In genomic region chr11:46336781-46337180, GRCh38 we compare ENCODE assay signal across 1 cellular context.
TF ChIP-seq lines count a peak whose summit lies in the region.

No MANE protein-coding gene starts in this region.

TF ChIP-seq in K562, 482 proteins besides CTCF, POLR2A, EP300 and RAD21 (continued from another document):
- TF ChIP-seq, protein P1, sequence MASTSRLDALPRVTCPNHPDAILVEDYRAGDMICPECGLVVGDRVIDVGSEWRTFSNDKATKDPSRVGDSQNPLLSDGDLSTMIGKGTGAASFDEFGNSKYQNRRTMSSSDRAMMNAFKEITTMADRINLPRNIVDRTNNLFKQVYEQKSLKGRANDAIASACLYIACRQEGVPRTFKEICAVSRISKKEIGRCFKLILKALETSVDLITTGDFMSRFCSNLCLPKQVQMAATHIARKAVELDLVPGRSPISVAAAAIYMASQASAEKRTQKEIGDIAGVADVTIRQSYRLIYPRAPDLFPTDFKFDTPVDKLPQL (IDR thresholded peaks at IDR 0.05; ENCODE audit: extremely low read depth, insufficient read length): no peak
- TF ChIP-seq ETV6 (IDR thresholded peaks at IDR 0.05; ENCODE audit: borderline replicate concordance in 1 of 2, low read depth in 2 of 2, low read length in 1 of 2): 0 out of 4 replicates have a peak, but pooled peaks of 1 of the 2 experiments have one; percentile 46
- TF ChIP-seq ETV6 (CRISPR knock-in tag; IDR thresholded peaks at IDR 0.05; ENCODE audit: borderline replicate concordance): no peak
- TF ChIP-seq, protein P2, sequence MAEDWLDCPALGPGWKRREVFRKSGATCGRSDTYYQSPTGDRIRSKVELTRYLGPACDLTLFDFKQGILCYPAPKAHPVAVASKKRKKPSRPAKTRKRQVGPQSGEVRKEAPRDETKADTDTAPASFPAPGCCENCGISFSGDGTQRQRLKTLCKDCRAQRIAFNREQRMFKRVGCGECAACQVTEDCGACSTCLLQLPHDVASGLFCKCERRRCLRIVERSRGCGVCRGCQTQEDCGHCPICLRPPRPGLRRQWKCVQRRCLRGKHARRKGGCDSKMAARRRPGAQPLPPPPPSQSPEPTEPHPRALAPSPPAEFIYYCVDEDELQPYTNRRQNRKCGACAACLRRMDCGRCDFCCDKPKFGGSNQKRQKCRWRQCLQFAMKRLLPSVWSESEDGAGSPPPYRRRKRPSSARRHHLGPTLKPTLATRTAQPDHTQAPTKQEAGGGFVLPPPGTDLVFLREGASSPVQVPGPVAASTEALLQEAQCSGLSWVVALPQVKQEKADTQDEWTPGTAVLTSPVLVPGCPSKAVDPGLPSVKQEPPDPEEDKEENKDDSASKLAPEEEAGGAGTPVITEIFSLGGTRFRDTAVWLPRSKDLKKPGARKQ (CRISPR knock-in tag; IDR thresholded peaks at IDR 0.05): no peak
- TF ChIP-seq ZNF143 (CRISPR knock-in tag; IDR thresholded peaks at IDR 0.05): no peak
- no peak for TF ChIP-seq FUS (optimal IDR thresholded peaks at IDR 0.05; ENCODE audit: low read depth, low read length)
- 0 out of 2 replicates have a peak, but pooled peaks have one; percentile 31 for TF ChIP-seq PML (IDR thresholded peaks at IDR 0.05; ENCODE audit: low read length)
- TF ChIP-seq KDM5B (IDR thresholded peaks at IDR 0.05; ENCODE audit: insufficient replicate concordance, low read depth, low read length): no peak
- TF ChIP-seq TCFL5 (CRISPR knock-in tag; conservative IDR thresholded peaks at IDR 0.05): no peak
- TF ChIP-seq MAX (CRISPR knock-in tag; IDR thresholded peaks at IDR 0.05): peak; percentile 36; the same call in 1 of the 2 replicates
- peak; percentile 83 for TF ChIP-seq TCF3 (CRISPR knock-in tag; IDR thresholded peaks at IDR 0.05)
- no peak for TF ChIP-seq MAFK (IDR thresholded peaks at IDR 0.05; ENCODE audit: low read length)
- no peak for TF ChIP-seq NR2C2 (CRISPR knock-in tag; IDR thresholded peaks at IDR 0.05)
- peak; percentile 55; the same call in 1 of the 2 replicates for TF ChIP-seq NR2C2 (tag; IDR thresholded peaks at IDR 0.05)
- TF ChIP-seq ZFPM2 (CRISPR knock-in tag; IDR thresholded peaks at IDR 0.05): no peak
- TF ChIP-seq, protein P3, sequence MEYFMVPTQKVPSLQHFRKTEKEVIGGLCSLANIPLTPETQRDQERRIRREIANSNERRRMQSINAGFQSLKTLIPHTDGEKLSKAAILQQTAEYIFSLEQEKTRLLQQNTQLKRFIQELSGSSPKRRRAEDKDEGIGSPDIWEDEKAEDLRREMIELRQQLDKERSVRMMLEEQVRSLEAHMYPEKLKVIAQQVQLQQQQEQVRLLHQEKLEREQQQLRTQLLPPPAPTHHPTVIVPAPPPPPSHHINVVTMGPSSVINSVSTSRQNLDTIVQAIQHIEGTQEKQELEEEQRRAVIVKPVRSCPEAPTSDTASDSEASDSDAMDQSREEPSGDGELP (CRISPR knock-in tag; IDR thresholded peaks at IDR 0.05; ENCODE audit: borderline replicate concordance): peak; percentile 20; the same call in 1 of the 2 replicates
- TF ChIP-seq ZNF347 (CRISPR knock-in tag; IDR thresholded peaks at IDR 0.05; ENCODE audit: low read depth): no peak
- TF ChIP-seq, protein P4, sequence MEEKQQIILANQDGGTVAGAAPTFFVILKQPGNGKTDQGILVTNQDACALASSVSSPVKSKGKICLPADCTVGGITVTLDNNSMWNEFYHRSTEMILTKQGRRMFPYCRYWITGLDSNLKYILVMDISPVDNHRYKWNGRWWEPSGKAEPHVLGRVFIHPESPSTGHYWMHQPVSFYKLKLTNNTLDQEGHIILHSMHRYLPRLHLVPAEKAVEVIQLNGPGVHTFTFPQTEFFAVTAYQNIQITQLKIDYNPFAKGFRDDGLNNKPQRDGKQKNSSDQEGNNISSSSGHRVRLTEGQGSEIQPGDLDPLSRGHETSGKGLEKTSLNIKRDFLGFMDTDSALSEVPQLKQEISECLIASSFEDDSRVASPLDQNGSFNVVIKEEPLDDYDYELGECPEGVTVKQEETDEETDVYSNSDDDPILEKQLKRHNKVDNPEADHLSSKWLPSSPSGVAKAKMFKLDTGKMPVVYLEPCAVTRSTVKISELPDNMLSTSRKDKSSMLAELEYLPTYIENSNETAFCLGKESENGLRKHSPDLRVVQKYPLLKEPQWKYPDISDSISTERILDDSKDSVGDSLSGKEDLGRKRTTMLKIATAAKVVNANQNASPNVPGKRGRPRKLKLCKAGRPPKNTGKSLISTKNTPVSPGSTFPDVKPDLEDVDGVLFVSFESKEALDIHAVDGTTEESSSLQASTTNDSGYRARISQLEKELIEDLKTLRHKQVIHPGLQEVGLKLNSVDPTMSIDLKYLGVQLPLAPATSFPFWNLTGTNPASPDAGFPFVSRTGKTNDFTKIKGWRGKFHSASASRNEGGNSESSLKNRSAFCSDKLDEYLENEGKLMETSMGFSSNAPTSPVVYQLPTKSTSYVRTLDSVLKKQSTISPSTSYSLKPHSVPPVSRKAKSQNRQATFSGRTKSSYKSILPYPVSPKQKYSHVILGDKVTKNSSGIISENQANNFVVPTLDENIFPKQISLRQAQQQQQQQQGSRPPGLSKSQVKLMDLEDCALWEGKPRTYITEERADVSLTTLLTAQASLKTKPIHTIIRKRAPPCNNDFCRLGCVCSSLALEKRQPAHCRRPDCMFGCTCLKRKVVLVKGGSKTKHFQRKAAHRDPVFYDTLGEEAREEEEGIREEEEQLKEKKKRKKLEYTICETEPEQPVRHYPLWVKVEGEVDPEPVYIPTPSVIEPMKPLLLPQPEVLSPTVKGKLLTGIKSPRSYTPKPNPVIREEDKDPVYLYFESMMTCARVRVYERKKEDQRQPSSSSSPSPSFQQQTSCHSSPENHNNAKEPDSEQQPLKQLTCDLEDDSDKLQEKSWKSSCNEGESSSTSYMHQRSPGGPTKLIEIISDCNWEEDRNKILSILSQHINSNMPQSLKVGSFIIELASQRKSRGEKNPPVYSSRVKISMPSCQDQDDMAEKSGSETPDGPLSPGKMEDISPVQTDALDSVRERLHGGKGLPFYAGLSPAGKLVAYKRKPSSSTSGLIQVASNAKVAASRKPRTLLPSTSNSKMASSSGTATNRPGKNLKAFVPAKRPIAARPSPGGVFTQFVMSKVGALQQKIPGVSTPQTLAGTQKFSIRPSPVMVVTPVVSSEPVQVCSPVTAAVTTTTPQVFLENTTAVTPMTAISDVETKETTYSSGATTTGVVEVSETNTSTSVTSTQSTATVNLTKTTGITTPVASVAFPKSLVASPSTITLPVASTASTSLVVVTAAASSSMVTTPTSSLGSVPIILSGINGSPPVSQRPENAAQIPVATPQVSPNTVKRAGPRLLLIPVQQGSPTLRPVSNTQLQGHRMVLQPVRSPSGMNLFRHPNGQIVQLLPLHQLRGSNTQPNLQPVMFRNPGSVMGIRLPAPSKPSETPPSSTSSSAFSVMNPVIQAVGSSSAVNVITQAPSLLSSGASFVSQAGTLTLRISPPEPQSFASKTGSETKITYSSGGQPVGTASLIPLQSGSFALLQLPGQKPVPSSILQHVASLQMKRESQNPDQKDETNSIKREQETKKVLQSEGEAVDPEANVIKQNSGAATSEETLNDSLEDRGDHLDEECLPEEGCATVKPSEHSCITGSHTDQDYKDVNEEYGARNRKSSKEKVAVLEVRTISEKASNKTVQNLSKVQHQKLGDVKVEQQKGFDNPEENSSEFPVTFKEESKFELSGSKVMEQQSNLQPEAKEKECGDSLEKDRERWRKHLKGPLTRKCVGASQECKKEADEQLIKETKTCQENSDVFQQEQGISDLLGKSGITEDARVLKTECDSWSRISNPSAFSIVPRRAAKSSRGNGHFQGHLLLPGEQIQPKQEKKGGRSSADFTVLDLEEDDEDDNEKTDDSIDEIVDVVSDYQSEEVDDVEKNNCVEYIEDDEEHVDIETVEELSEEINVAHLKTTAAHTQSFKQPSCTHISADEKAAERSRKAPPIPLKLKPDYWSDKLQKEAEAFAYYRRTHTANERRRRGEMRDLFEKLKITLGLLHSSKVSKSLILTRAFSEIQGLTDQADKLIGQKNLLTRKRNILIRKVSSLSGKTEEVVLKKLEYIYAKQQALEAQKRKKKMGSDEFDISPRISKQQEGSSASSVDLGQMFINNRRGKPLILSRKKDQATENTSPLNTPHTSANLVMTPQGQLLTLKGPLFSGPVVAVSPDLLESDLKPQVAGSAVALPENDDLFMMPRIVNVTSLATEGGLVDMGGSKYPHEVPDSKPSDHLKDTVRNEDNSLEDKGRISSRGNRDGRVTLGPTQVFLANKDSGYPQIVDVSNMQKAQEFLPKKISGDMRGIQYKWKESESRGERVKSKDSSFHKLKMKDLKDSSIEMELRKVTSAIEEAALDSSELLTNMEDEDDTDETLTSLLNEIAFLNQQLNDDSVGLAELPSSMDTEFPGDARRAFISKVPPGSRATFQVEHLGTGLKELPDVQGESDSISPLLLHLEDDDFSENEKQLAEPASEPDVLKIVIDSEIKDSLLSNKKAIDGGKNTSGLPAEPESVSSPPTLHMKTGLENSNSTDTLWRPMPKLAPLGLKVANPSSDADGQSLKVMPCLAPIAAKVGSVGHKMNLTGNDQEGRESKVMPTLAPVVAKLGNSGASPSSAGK (IDR thresholded peaks at IDR 0.05): no peak
- TF ChIP-seq, protein P5, sequence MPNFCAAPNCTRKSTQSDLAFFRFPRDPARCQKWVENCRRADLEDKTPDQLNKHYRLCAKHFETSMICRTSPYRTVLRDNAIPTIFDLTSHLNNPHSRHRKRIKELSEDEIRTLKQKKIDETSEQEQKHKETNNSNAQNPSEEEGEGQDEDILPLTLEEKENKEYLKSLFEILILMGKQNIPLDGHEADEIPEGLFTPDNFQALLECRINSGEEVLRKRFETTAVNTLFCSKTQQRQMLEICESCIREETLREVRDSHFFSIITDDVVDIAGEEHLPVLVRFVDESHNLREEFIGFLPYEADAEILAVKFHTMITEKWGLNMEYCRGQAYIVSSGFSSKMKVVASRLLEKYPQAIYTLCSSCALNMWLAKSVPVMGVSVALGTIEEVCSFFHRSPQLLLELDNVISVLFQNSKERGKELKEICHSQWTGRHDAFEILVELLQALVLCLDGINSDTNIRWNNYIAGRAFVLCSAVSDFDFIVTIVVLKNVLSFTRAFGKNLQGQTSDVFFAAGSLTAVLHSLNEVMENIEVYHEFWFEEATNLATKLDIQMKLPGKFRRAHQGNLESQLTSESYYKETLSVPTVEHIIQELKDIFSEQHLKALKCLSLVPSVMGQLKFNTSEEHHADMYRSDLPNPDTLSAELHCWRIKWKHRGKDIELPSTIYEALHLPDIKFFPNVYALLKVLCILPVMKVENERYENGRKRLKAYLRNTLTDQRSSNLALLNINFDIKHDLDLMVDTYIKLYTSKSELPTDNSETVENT (CRISPR knock-in tag; IDR thresholded peaks at IDR 0.05): no peak
- TF ChIP-seq ASH1L (IDR thresholded peaks at IDR 0.05; ENCODE audit: borderline replicate concordance, low read depth, partially characterized antibody): no peak
- TF ChIP-seq, protein P6, sequence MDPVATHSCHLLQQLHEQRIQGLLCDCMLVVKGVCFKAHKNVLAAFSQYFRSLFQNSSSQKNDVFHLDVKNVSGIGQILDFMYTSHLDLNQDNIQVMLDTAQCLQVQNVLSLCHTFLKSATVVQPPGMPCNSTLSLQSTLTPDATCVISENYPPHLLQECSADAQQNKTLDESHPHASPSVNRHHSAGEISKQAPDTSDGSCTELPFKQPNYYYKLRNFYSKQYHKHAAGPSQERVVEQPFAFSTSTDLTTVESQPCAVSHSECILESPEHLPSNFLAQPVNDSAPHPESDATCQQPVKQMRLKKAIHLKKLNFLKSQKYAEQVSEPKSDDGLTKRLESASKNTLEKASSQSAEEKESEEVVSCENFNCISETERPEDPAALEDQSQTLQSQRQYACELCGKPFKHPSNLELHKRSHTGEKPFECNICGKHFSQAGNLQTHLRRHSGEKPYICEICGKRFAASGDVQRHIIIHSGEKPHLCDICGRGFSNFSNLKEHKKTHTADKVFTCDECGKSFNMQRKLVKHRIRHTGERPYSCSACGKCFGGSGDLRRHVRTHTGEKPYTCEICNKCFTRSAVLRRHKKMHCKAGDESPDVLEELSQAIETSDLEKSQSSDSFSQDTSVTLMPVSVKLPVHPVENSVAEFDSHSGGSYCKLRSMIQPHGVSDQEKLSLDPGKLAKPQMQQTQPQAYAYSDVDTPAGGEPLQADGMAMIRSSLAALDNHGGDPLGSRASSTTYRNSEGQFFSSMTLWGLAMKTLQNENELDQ (CRISPR knock-in tag; IDR thresholded peaks at IDR 0.05; ENCODE audit: borderline replicate concordance): no peak
- TF ChIP-seq STAT5A (IDR thresholded peaks at IDR 0.05; ENCODE audit: borderline replicate concordance, low read length): peak; percentile 59; the same call in 1 of the 2 replicates
- TF ChIP-seq, protein P7, sequence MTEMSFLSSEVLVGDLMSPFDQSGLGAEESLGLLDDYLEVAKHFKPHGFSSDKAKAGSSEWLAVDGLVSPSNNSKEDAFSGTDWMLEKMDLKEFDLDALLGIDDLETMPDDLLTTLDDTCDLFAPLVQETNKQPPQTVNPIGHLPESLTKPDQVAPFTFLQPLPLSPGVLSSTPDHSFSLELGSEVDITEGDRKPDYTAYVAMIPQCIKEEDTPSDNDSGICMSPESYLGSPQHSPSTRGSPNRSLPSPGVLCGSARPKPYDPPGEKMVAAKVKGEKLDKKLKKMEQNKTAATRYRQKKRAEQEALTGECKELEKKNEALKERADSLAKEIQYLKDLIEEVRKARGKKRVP (CRISPR knock-in tag; IDR thresholded peaks at IDR 0.05): no peak
- TF ChIP-seq JUND (IDR thresholded peaks at IDR 0.05; ENCODE audit: borderline replicate concordance, low read depth, low read length): 0 out of 2 replicates have a peak, but pooled peaks have one; percentile 57
- no peak for TF ChIP-seq JUND (tag; IDR thresholded peaks at IDR 0.05; ENCODE audit: borderline replicate concordance, low read depth, low read length)
- no peak for TF ChIP-seq IRF1 (CRISPR knock-in tag; IDR thresholded peaks at IDR 0.05; ENCODE audit: borderline replicate concordance)
